Comparison of ENCODE assay signal across 19 cellular contexts in genomic region chr15:55257933-55258332, GRCh38. TPM values are rescaled to one million over a fixed set of nuclear protein-coding genes. Genes with fewer than 3 reads are reported as not detected.
DNase-seq lines count a peak whose midpoint lies in the region; ATAC-seq and TF ChIP-seq lines count a peak whose summit lies in the region.
"Had no signal": no experiment of that assay in that cellular context is flagged by ENCODE, and none has a peak within 500 bp of the region (broad histone marks: within the 10 kb centered on the region; RNA-seq: fewer than 3 reads in every experiment).

No MANE protein-coding gene starts in this region.

- intact Hi-C loops in dorsolateral prefrontal cortex (cut with DNase I) (no loop called here), Caco-2 (cut with micrococcal nuclease; ENCODE audit: unreplicated experiment) (no loop called here)

- H3K4me1 ChIP-seq in Caco-2 = no peaks in the 10 kb centered on the region
- H3K4me1 ChIP-seq: pancreas had no signal

- no peaks in the 10 kb centered on the region for H3K9me3 Mint-ChIP-seq in activated naive CD4-positive, alpha-beta T cell treated with anti-CD3 and anti-CD28 coated beads, Interleukin-2, amount 50 U/mL, for 24 hours
- H3K9me3 Mint-ChIP-seq in activated naive CD4-positive, alpha-beta T cell treated with anti-CD3 and anti-CD28 coated beads, Interleukin-2, amount 50 U/mL, for 72 hours = peaks cover 0 to 4% of the 10 kb centered on the region in 2 donors
- H3K9me3 Mint-ChIP-seq in activated naive CD8-positive, alpha-beta T cell treated with anti-CD3 and anti-CD28 coated beads, Interleukin-2, amount 50 U/mL, for 24 hours = no peaks in the 10 kb centered on the region
- no peaks in the 10 kb centered on the region for H3K9me3 Mint-ChIP-seq in stimulated activated naive CD8-positive, alpha-beta T cell treated with anti-CD3 and anti-CD28 coated beads, Interleukin-15, amount 100 ng/mL, for 72 hours
- peaks cover 9% of the 10 kb centered on the region for H3K9me3 Mint-ChIP-seq in Caco-2 (ENCODE audit: unreplicated experiment)

- H3K4me3 ChIP-seq in dorsolateral prefrontal cortex = no peak overlapping the region
- H3K4me3 ChIP-seq in Caco-2 (ENCODE audit: low read depth, low read length) = no peak overlapping the region
- H3K4me3 ChIP-seq: pancreas, PC-9, SK-N-MC had no signal

- POLR2A ChIA-PET in Caco-2 (lab: Charles Lee) = no interaction called here

- no peak overlapping the region for H3K27ac ChIP-seq in dorsolateral prefrontal cortex
- H3K27ac ChIP-seq: pancreas, PC-9, SK-N-MC had no signal

- DNase-seq in activated naive CD4-positive, alpha-beta T cell treated with anti-CD3 and anti-CD28 coated beads, Interleukin-2, amount 50 U/mL, for 72 hours (ENCODE audit: low spot score in 2 of 2) = no peak
- no peak for DNase-seq in activated naive CD8-positive, alpha-beta T cell treated with anti-CD3 and anti-CD28 coated beads, Interleukin-2, amount 50 U/mL, for 24 hours
- no peak for DNase-seq in stimulated activated naive CD8-positive, alpha-beta T cell treated with anti-CD3 and anti-CD28 coated beads, Interleukin-15, amount 100 ng/mL, for 72 hours
- DNase-seq in dorsolateral prefrontal cortex = no peak
- no peak for DNase-seq in Caco-2
- DNase-seq: activated T-cell treated with anti-CD3 and anti-CD28 coated beads, Interleukin-2, amount 50 U/mL, for 1 hour; DMS79; kidney; NCI-H187; NCI-H69; pancreas; PC-9; small intestine; stimulated activated naive CD4-positive, alpha-beta T cell had no signal

- H3K4me1 Mint-ChIP-seq in activated naive CD4-positive, alpha-beta T cell treated with anti-CD3 and anti-CD28 coated beads, Interleukin-2, amount 50 U/mL, for 24 hours = peaks cover 52% of the 10 kb centered on the region
- peaks cover 64% of the 10 kb centered on the region for H3K4me1 Mint-ChIP-seq in activated naive CD8-positive, alpha-beta T cell treated with anti-CD3 and anti-CD28 coated beads, Interleukin-2, amount 50 U/mL, for 24 hours
- H3K4me1 Mint-ChIP-seq in stimulated activated naive CD8-positive, alpha-beta T cell treated with anti-CD3 and anti-CD28 coated beads, Interleukin-15, amount 100 ng/mL, for 72 hours = peaks cover 61% of the 10 kb centered on the region
- H3K4me1 Mint-ChIP-seq in Caco-2 (ENCODE audit: low read depth, unreplicated experiment) = no peaks in the 10 kb centered on the region

- no peak for ATAC-seq in activated naive CD4-positive, alpha-beta T cell treated with anti-CD3 and anti-CD28 coated beads, Interleukin-2, amount 50 U/mL, for 72 hours
- ATAC-seq in HG02885 (IDR thresholded peaks at IDR 0.05; ENCODE audit: poor library complexity, unreplicated experiment) = peak; percentile 45
- ATAC-seq in activated naive CD8-positive, alpha-beta T cell treated with anti-CD3 and anti-CD28 coated beads, Interleukin-2, amount 50 U/mL, for 24 hours = peak; percentile 33
- ATAC-seq in stimulated activated naive CD8-positive, alpha-beta T cell treated with anti-CD3 and anti-CD28 coated beads, Interleukin-15, amount 100 ng/mL, for 72 hours = peak; percentile 53
- no peak for ATAC-seq in GM19328 (IDR thresholded peaks at IDR 0.05; ENCODE audit: unreplicated experiment)
- ATAC-seq: esophagus mucosa, pancreas had no signal

- TF ChIP-seq CTCF in dorsolateral prefrontal cortex (IDR thresholded peaks at IDR 0.05 in 54 of 56, conservative IDR thresholded peaks at IDR 0.05 in 2 of 56; ENCODE audit: low read depth in 1 of 56, partially characterized antibody in 56 of 56) = no peak
- TF ChIP-seq CTCF in Caco-2 (IDR thresholded peaks at IDR 0.05; ENCODE audit: insufficient read depth in 1 of 2, low read depth in 1 of 2, low read length in 1 of 2, severe bottlenecking in 1 of 2, unreplicated experiment in 1 of 2) = no peak

- CTCF ChIA-PET in Caco-2 (lab: Charles Lee) = no interaction called here

- H3K4me3 Mint-ChIP-seq in activated naive CD4-positive, alpha-beta T cell treated with anti-CD3 and anti-CD28 coated beads, Interleukin-2, amount 50 U/mL, for 24 hours = no peak overlapping the region
- H3K4me3 Mint-ChIP-seq in activated naive CD8-positive, alpha-beta T cell treated with anti-CD3 and anti-CD28 coated beads, Interleukin-2, amount 50 U/mL, for 24 hours = no peak overlapping the region
- H3K4me3 Mint-ChIP-seq in stimulated activated naive CD8-positive, alpha-beta T cell treated with anti-CD3 and anti-CD28 coated beads, Interleukin-15, amount 100 ng/mL, for 72 hours = peak overlapping the region; percentile 40 to 57
- H3K4me3 Mint-ChIP-seq in Caco-2 (ENCODE audit: unreplicated experiment) = no peak overlapping the region

- H3K9me3 ChIP-seq in Caco-2 = no peaks in the 10 kb centered on the region
- H3K9me3 ChIP-seq: pancreas had no signal

- H3K36me3 Mint-ChIP-seq in activated naive CD4-positive, alpha-beta T cell treated with anti-CD3 and anti-CD28 coated beads, Interleukin-2, amount 50 U/mL, for 24 hours = peaks cover 8% of the 10 kb centered on the region
- H3K36me3 Mint-ChIP-seq in activated naive CD4-positive, alpha-beta T cell treated with anti-CD3 and anti-CD28 coated beads, Interleukin-2, amount 50 U/mL, for 72 hours = peaks cover 21 to 53% of the 10 kb centered on the region in 2 donors
- peaks cover 49% of the 10 kb centered on the region for H3K36me3 Mint-ChIP-seq in activated naive CD8-positive, alpha-beta T cell treated with anti-CD3 and anti-CD28 coated beads, Interleukin-2, amount 50 U/mL, for 24 hours (ENCODE audit: low read depth)
- no peaks in the 10 kb centered on the region for H3K36me3 Mint-ChIP-seq in Caco-2 (ENCODE audit: insufficient read depth, unreplicated experiment)

- H3K27ac Mint-ChIP-seq in activated naive CD4-positive, alpha-beta T cell treated with anti-CD3 and anti-CD28 coated beads, Interleukin-2, amount 50 U/mL, for 24 hours = peak overlapping the region; percentile 51
- peak overlapping the region in 1 of 2 donors; percentile 89 for H3K27ac Mint-ChIP-seq in activated naive CD4-positive, alpha-beta T cell treated with anti-CD3 and anti-CD28 coated beads, Interleukin-2, amount 50 U/mL, for 72 hours
- H3K27ac Mint-ChIP-seq in activated naive CD8-positive, alpha-beta T cell treated with anti-CD3 and anti-CD28 coated beads, Interleukin-2, amount 50 U/mL, for 24 hours = peak overlapping the region; percentile 91
- peak overlapping the region in 1 of 2 donors; percentile 73 for H3K27ac Mint-ChIP-seq in stimulated activated naive CD8-positive, alpha-beta T cell treated with anti-CD3 and anti-CD28 coated beads, Interleukin-15, amount 100 ng/mL, for 72 hours
- no peak overlapping the region for H3K27ac Mint-ChIP-seq in Caco-2 (ENCODE audit: unreplicated experiment)

- no peaks in the 10 kb centered on the region for H3K27me3 Mint-ChIP-seq in activated naive CD4-positive, alpha-beta T cell treated with anti-CD3 and anti-CD28 coated beads, Interleukin-2, amount 50 U/mL, for 24 hours
- no peaks in the 10 kb centered on the region for H3K27me3 Mint-ChIP-seq in activated naive CD8-positive, alpha-beta T cell treated with anti-CD3 and anti-CD28 coated beads, Interleukin-2, amount 50 U/mL, for 24 hours
- H3K27me3 Mint-ChIP-seq in stimulated activated naive CD8-positive, alpha-beta T cell treated with anti-CD3 and anti-CD28 coated beads, Interleukin-15, amount 100 ng/mL, for 72 hours = no peaks in the 10 kb centered on the region
- H3K27me3 Mint-ChIP-seq in Caco-2 (ENCODE audit: insufficient read depth, unreplicated experiment) = no peaks in the 10 kb centered on the region

- H3K36me3 ChIP-seq in Caco-2 (ENCODE audit: control insufficient read depth, insufficient read depth, low read length) = no peaks in the 10 kb centered on the region
- H3K36me3 ChIP-seq: pancreas had no signal

- no TSS peak for BruUV-seq in Caco-2 (replicated peaks; lab: Mats Ljungman, UMichigan)

- H3K27me3 ChIP-seq in dorsolateral prefrontal cortex = no peaks in the 10 kb centered on the region
- no peaks in the 10 kb centered on the region for H3K27me3 ChIP-seq in Caco-2 (replicated peaks; ENCODE audit: control insufficient read depth, insufficient read depth, low read length)
- H3K27me3 ChIP-seq: pancreas had no signal

RNA-seq across cellular contexts. Expression of gene RAB27A, which starts 31.7 kb away (rescaled TPM):
- 100 to 1,000 TPM in 1 of 2 donors, 10 to 100 TPM in 1; 99.3 to 111 TPM for total RNA-seq in activated naive CD4-positive, alpha-beta T cell treated with anti-CD3 and anti-CD28 coated beads, Interleukin-2, amount 50 U/mL, for 72 hours
- total RNA-seq in dorsolateral prefrontal cortex = 10 to 100 TPM in 43 of 120 experiments, 1 to 10 TPM in 77; 4.1 to 18.9 (median 8.6) TPM
- total RNA-seq in Caco-2 (2022) = 6.8 and 8.7 TPM in 2 replicates

Comparison
In these comparisons a context has a peak if more than half of its experiments do, and no peak if none do; other contexts are left out.
1. H3K4me3 Mint-ChIP-seq: peak in stimulated activated naive CD8-positive, alpha-beta T cell treated with anti-CD3 and anti-CD28 coated beads, Interleukin-15, amount 100 ng/mL, for 72 hours (2 of 2); none in activated naive CD4-positive, alpha-beta T cell treated with anti-CD3 and anti-CD28 coated beads, Interleukin-2, amount 50 U/mL, for 24 hours (single experiment), activated naive CD8-positive, alpha-beta T cell treated with anti-CD3 and anti-CD28 coated beads, Interleukin-2, amount 50 U/mL, for 24 hours (single experiment) and Caco-2 (single experiment).
2. ATAC-seq: peak in HG02885 (single experiment), activated naive CD8-positive, alpha-beta T cell treated with anti-CD3 and anti-CD28 coated beads, Interleukin-2, amount 50 U/mL, for 24 hours (single experiment) and stimulated activated naive CD8-positive, alpha-beta T cell treated with anti-CD3 and anti-CD28 coated beads, Interleukin-15, amount 100 ng/mL, for 72 hours (single experiment); none in activated naive CD4-positive, alpha-beta T cell treated with anti-CD3 and anti-CD28 coated beads, Interleukin-2, amount 50 U/mL, for 72 hours (0 of 2) and GM19328 (single experiment).
3. RNA of gene RAB27A, which starts 31.7 kb away (total RNA-seq): 99.3 to 111 TPM in activated naive CD4-positive, alpha-beta T cell treated with anti-CD3 and anti-CD28 coated beads, Interleukin-2, amount 50 U/mL, for 72 hours; 6.8 to 8.7 TPM in Caco-2 and 4.1 to 18.9 TPM in dorsolateral prefrontal cortex; every median in the first group is over 4 times any median in the second.